ENCODE assay signal across 12 cellular contexts in the genomic region with DNA sequence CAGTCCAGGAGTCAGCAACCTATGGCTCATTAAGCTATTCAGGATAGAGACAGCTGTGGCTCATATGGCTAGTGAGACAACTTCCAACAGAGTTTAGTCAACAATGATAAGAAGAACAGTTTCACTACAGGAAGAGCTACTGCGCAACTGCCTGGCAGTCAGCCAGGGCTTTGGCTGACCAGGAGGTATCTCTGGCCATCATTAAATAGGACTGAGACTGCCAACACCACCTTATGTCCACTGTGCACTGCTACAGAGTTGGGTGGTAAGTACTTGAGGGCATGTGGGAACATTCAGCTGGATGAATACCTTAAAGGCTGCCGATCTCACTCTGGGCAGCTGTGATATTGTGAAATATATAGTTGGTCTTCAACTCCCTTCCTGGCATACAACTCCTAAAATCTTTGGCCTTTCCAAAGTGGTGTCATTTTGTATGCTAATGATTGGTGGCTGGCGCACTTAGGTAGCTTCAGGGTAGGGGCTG. TPM values are rescaled to one million over a fixed set of nuclear protein-coding genes. Genes with fewer than 3 reads are reported as not detected.
DNase-seq lines count a peak whose midpoint lies in the region; ATAC-seq and TF ChIP-seq lines count a peak whose summit lies in the region.
"Had no signal": no experiment of that assay in that cellular context is flagged by ENCODE, and none has a peak within 500 bp of the region (broad histone marks: within the 10 kb centered on the region; RNA-seq: fewer than 3 reads in every experiment).

No MANE protein-coding gene starts in this region.

- no peaks in the 10 kb centered on the region for H3K79me2 ChIP-seq in mammary epithelial cell (ENCODE audit: insufficient read depth, low read length)
- H3K79me2 ChIP-seq: parathyroid adenoma had no signal

- H3K9ac ChIP-seq in mammary epithelial cell (ENCODE audit: insufficient read depth, low read length) (no peak overlapping the region), mesenchymal stem cell (ENCODE audit: low read length) (no peak overlapping the region)
- H3K9ac ChIP-seq: parathyroid adenoma had no signal

- no peak overlapping the region for H3K23ac ChIP-seq in mesenchymal stem cell (ENCODE audit: low read length in 2 of 2)

- H4K8ac ChIP-seq in mesenchymal stem cell (ENCODE audit: low read length): no peak overlapping the region

- H3K27ac Mint-ChIP-seq in mesothelial cell of epicardium: no peak overlapping the region
- H3K27ac Mint-ChIP-seq: endodermal cell; stimulated activated naive CD8-positive, alpha-beta T cell treated with anti-CD3 and anti-CD28 coated beads, Interleukin-15, Interleukin-2, amounts not matched to agents 100 ng/mL and 50 ng/mL, for 24 hours had no signal

- in situ Hi-C loops in mammary epithelial cell (cut with MboI; ENCODE audit: low sequenced_read_pairs in 2 of 2): no loop called here

- no peak overlapping the region for H2BK120ac ChIP-seq in mesenchymal stem cell (ENCODE audit: low read depth, low read length)

- H2BK15ac ChIP-seq in mesenchymal stem cell (ENCODE audit: low read depth, poor library complexity, severe bottlenecking): no peak overlapping the region

- H4K20me1 ChIP-seq in mammary epithelial cell (ENCODE audit: insufficient read depth, low read length): no peaks in the 10 kb centered on the region

- DNase-seq in DMS153 treated with DMSO at 0.1 percent for 48 hours (lab: John Stamatoyannopoulos, UW; ENCODE audit: unreplicated experiment) (peak; percentile 17), NCI-H2196 (lab: John Stamatoyannopoulos, UW; ENCODE audit: unreplicated experiment) (peak; percentile 98), mammary epithelial cell (peak; percentile 69), mesenchymal stem cell (peak; percentile 91), mesothelial cell of epicardium (ENCODE audit: low spot score in 2 of 2, unreplicated experiment in 2 of 2) (no peak), hepatic stellate cell (ENCODE audit: low spot score) (no peak), 8988T (no peak)
- DNase-seq: endodermal cell had no signal

- peak overlapping the region; percentile 56 for H2AK5ac ChIP-seq in mesenchymal stem cell (ENCODE audit: low read length, severe bottlenecking)

- peaks cover 6% of the 10 kb centered on the region for H3K79me1 ChIP-seq in mesenchymal stem cell (replicated peaks; ENCODE audit: low read length, poor library complexity, severe bottlenecking)

- no peak overlapping the region for H3K14ac ChIP-seq in mesenchymal stem cell (ENCODE audit: low read length in 2 of 2)

- H2BK5ac ChIP-seq in mesenchymal stem cell (ENCODE audit: low read depth, low read length, poor library complexity, severe bottlenecking): no peak overlapping the region

- peaks cover 25% of the 10 kb centered on the region for H3K36me3 Mint-ChIP-seq in mesothelial cell of epicardium

- no peaks in the 10 kb centered on the region for H3K27me3 Mint-ChIP-seq in mesothelial cell of epicardium (ENCODE audit: low read depth)
- H3K27me3 Mint-ChIP-seq: stimulated activated naive CD8-positive, alpha-beta T cell treated with anti-CD3 and anti-CD28 coated beads, Interleukin-15, Interleukin-2, amounts not matched to agents 100 ng/mL and 50 ng/mL, for 24 hours had no signal

- peaks cover 3% of the 10 kb centered on the region for H3K9me3 Mint-ChIP-seq in mesothelial cell of epicardium
- H3K9me3 Mint-ChIP-seq: stimulated activated naive CD8-positive, alpha-beta T cell treated with anti-CD3 and anti-CD28 coated beads, Interleukin-15, Interleukin-2, amounts not matched to agents 100 ng/mL and 50 ng/mL, for 24 hours had no signal

- no peak overlapping the region for H2AFZ ChIP-seq in mammary epithelial cell (ENCODE audit: low read depth, low read length)
- no peak overlapping the region for H2AFZ ChIP-seq in mesenchymal stem cell (ENCODE audit: low read depth, low read length)
- H2AFZ ChIP-seq: parathyroid adenoma had no signal

- no peaks in the 10 kb centered on the region for H3K9me3 ChIP-seq in mammary epithelial cell (replicated peaks; ENCODE audit: insufficient read depth, low read length)
- H3K9me3 ChIP-seq in mesenchymal stem cell (ENCODE audit: control insufficient read depth, low read length): no peaks in the 10 kb centered on the region

- H3K4me3 ChIP-seq in mammary epithelial cell (replicated peaks in 1 of 3; ENCODE audit: insufficient read depth in 1 of 3, low read depth in 2 of 3, low read length in 3 of 3): no peak overlapping the region
- no peak overlapping the region for H3K4me3 ChIP-seq in mesenchymal stem cell (ENCODE audit: insufficient read depth in 1 of 2, low read depth in 1 of 2, low read length in 2 of 2)

- H3K27ac ChIP-seq in mammary epithelial cell (ENCODE audit: insufficient read depth, low read depth, low read length): no peak overlapping the region
- peak overlapping the region; percentile 63 for H3K27ac ChIP-seq in mesenchymal stem cell (ENCODE audit: low read length, poor library complexity, severe bottlenecking)
- H3K27ac ChIP-seq: parathyroid adenoma had no signal

- no peaks in the 10 kb centered on the region for H3K27me3 ChIP-seq in mammary epithelial cell (ENCODE audit: insufficient read depth, low read length)
- H3K27me3 ChIP-seq in mesenchymal stem cell (ENCODE audit: control insufficient read depth in 1 of 2, insufficient read depth in 1 of 2, low read length in 2 of 2): no peaks in the 10 kb centered on the region

- no peak overlapping the region for H3K4me3 Mint-ChIP-seq in mesothelial cell of epicardium
- H3K4me3 Mint-ChIP-seq: endodermal cell; stimulated activated naive CD8-positive, alpha-beta T cell treated with anti-CD3 and anti-CD28 coated beads, Interleukin-15, Interleukin-2, amounts not matched to agents 100 ng/mL and 50 ng/mL, for 24 hours had no signal

- intact Hi-C loops in mammary epithelial cell (cut with micrococcal nuclease): no loop called here

- H3K36me3 ChIP-seq in mammary epithelial cell (ENCODE audit: insufficient read depth, low read length): no peaks in the 10 kb centered on the region
- H3K36me3 ChIP-seq in mesenchymal stem cell (ENCODE audit: control insufficient read depth in 1 of 2, insufficient read depth in 2 of 2, low read depth in 1 of 2, low read length in 2 of 2): peaks cover 12 to 60% of the 10 kb centered on the region in 2 experiments

- H3K4me2 ChIP-seq in mammary epithelial cell (ENCODE audit: insufficient read depth, low read depth, low read length) (no peak overlapping the region), mesenchymal stem cell (ENCODE audit: low read length, poor library complexity, severe bottlenecking) (no peak overlapping the region)

- BruUV-seq in mammary epithelial cell (replicated peaks; lab: Mats Ljungman, UMichigan): no TSS peak

- dilution Hi-C loops in mammary epithelial cell (cut with HindIII; ENCODE audit: low sequenced_read_pairs): loop anchor here (5.0 kb wide), 2 partner anchors 37 to 97 kb away; no protein-coding TSS in a partner anchor

- no peak overlapping the region for H3K4ac ChIP-seq in mesenchymal stem cell (ENCODE audit: low read depth in 1 of 2, low read length in 2 of 2)

- 26% methylated on average over 3 of the region's 3 CpGs for WGBS in mammary epithelial cell (ENCODE audit: low coverage, missing lambda C conversion rate)
- WGBS in mesenchymal stem cell: 63% methylated on average over 3 of the region's 3 CpGs

- H3K4me1 Mint-ChIP-seq in mesothelial cell of epicardium: no peaks in the 10 kb centered on the region

- peak overlapping the region in 1 of 2 experiments; percentile 38 for H3K18ac ChIP-seq in mesenchymal stem cell (ENCODE audit: low read depth in 1 of 2, low read length in 2 of 2)

- H3K4me1 ChIP-seq in mammary epithelial cell (ENCODE audit: insufficient read depth, low read length) (peaks cover 35% of the 10 kb centered on the region), mesenchymal stem cell (ENCODE audit: control insufficient read depth, insufficient read depth, low read depth, low read length) (peaks cover 17% of the 10 kb centered on the region)
- H3K4me1 ChIP-seq: parathyroid adenoma had no signal

- no peak for ATAC-seq in HG03135 (IDR thresholded peaks at IDR 0.05; ENCODE audit: unreplicated experiment)
- ATAC-seq: HCT116 had no signal

- CTCF ChIA-PET in mammary epithelial cell (lab: Charles Lee; ENCODE audit: low non-redundant PET): interaction anchor here (0.6 kb wide), 2 partner anchors 13 to 36 kb away, joined by 3 to 30 read pairs; no protein-coding TSS in a partner anchor

- H4K91ac ChIP-seq in mesenchymal stem cell (ENCODE audit: low read length): no peak overlapping the region

- no peak overlapping the region for H2BK12ac ChIP-seq in mesenchymal stem cell (ENCODE audit: low read length in 2 of 2)

- TF ChIP-seq CTCF in mammary epithelial cell (conservative IDR thresholded peaks at IDR 0.05 in 1 of 2, IDR thresholded peaks at IDR 0.05 in 1 of 2; ENCODE audit: extremely low read depth in 1 of 2, insufficient read depth in 1 of 2, low read depth in 1 of 2, low read length in 2 of 2) (no peak), mesothelial cell of epicardium (IDR thresholded peaks at IDR 0.05; ENCODE audit: unreplicated experiment) (no peak)

RNA-seq across cellular contexts. Expression of a gene that starts 52.2 kb away (rescaled TPM):
- total RNA-seq in mammary epithelial cell (not detected), mesothelial cell of epicardium (0.07 TPM in 1 of 3 replicates, not detected in the others)
- polyA plus RNA-seq in mammary epithelial cell: not detected
- polyA minus RNA-seq in mammary epithelial cell: not detected
- polyA plus RNA-seq in mesenchymal stem cell (2013, experiment 1 of 2): not detected
- not detected for polyA plus RNA-seq in mesenchymal stem cell (2013, experiment 2 of 2)
- total RNA-seq: endodermal cell had no signal

RNA-seq across cellular contexts. Expression of a gene that starts 59.8 kb away (rescaled TPM):
- total RNA-seq in mammary epithelial cell (100 to 1,000 TPM; 203 to 285 TPM), mesothelial cell of epicardium (104 to 107 TPM (median 106 TPM) in 3 replicates)
- 427 TPM for polyA plus RNA-seq in mammary epithelial cell
- 408 TPM for polyA minus RNA-seq in mammary epithelial cell
- 110 TPM for polyA plus RNA-seq in mesenchymal stem cell (2013, experiment 1 of 2)
- polyA plus RNA-seq in mesenchymal stem cell (2013, experiment 2 of 2): 112 TPM

Comparison
In these comparisons a context has a peak if more than half of its experiments do, and no peak if none do; other contexts are left out.
1. DNase-seq: peak in DMS153 treated with DMSO at 0.1 percent for 48 hours (single experiment), NCI-H2196 (single experiment), mammary epithelial cell (single experiment) and mesenchymal stem cell (single experiment); none in mesothelial cell of epicardium (0 of 2), hepatic stellate cell (single experiment) and 8988T (single experiment).